1 cellular context compared by ENCODE assay signal in the genomic region with DNA sequence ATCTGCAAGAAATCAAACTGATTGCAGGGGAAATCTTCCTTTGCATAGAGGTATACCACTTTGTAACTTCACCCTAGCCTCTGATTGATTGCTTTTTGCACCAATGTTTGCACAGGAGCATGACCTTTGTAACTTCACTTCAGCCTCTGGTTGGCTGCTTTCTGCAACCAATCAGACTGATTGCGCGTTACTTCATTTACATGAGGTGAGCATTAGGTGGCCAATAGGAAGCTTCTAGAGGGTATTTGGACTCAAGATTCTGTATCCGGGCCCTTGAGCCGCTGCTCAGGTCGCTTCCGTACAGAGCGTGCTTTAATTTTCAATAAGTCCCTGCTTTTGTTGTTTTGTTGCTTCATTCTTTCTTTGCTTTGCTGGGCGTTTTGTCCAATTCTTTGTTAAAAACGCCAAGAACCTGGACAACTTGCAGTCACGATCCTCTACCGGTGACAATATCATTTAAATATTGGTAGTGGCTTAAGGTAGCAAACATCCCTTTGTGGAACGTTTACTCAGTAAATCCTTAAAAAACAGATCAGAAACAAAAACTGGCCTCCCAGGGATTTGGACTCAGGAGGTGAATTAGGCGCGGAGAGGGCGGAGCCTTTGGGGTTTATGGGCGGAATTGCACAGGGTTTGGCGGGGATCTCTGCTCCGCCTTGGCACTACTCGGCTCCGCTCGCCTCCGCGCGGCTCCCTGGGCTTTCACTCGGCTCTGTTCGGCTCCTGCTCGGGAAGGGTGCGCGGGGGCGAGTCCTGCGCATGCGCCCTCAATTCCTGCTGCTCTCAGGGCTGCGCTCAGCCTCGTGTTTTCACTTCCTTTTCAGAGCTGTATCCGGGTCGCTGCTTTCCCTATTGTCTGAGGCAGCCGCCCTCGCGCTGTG.
TF ChIP-seq lines count a peak whose summit lies in the region.

A gene with protein sequence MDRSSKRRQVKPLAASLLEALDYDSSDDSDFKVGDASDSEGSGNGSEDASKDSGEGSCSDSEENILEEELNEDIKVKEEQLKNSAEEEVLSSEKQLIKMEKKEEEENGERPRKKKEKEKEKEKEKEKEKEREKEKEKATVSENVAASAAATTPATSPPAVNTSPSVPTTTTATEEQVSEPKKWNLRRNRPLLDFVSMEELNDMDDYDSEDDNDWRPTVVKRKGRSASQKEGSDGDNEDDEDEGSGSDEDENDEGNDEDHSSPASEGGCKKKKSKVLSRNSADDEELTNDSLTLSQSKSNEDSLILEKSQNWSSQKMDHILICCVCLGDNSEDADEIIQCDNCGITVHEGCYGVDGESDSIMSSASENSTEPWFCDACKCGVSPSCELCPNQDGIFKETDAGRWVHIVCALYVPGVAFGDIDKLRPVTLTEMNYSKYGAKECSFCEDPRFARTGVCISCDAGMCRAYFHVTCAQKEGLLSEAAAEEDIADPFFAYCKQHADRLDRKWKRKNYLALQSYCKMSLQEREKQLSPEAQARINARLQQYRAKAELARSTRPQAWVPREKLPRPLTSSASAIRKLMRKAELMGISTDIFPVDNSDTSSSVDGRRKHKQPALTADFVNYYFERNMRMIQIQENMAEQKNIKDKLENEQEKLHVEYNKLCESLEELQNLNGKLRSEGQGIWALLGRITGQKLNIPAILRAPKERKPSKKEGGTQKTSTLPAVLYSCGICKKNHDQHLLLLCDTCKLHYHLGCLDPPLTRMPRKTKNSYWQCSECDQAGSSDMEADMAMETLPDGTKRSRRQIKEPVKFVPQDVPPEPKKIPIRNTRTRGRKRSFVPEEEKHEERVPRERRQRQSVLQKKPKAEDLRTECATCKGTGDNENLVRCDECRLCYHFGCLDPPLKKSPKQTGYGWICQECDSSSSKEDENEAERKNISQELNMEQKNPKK (plus strand): TSS at position 812 of the 881 bp plus-strand sequence. CDS start 452 bp downstream, outside the sequence.

TF ChIP-seq in WTC11, 78 proteins besides CTCF, POLR2A, EP300 and RAD21 (continued from another document and continues in another):
- TF ChIP-seq, protein P1, sequence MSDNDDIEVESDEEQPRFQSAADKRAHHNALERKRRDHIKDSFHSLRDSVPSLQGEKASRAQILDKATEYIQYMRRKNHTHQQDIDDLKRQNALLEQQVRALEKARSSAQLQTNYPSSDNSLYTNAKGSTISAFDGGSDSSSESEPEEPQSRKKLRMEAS (CRISPR knock-in tag; IDR thresholded peaks at IDR 0.05) = peak; percentile 61
- TF ChIP-seq, protein P2, sequence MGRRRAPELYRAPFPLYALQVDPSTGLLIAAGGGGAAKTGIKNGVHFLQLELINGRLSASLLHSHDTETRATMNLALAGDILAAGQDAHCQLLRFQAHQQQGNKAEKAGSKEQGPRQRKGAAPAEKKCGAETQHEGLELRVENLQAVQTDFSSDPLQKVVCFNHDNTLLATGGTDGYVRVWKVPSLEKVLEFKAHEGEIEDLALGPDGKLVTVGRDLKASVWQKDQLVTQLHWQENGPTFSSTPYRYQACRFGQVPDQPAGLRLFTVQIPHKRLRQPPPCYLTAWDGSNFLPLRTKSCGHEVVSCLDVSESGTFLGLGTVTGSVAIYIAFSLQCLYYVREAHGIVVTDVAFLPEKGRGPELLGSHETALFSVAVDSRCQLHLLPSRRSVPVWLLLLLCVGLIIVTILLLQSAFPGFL (CRISPR knock-in tag; IDR thresholded peaks at IDR 0.05; ENCODE audit: borderline replicate concordance) = no peak
- TF ChIP-seq, protein P3, sequence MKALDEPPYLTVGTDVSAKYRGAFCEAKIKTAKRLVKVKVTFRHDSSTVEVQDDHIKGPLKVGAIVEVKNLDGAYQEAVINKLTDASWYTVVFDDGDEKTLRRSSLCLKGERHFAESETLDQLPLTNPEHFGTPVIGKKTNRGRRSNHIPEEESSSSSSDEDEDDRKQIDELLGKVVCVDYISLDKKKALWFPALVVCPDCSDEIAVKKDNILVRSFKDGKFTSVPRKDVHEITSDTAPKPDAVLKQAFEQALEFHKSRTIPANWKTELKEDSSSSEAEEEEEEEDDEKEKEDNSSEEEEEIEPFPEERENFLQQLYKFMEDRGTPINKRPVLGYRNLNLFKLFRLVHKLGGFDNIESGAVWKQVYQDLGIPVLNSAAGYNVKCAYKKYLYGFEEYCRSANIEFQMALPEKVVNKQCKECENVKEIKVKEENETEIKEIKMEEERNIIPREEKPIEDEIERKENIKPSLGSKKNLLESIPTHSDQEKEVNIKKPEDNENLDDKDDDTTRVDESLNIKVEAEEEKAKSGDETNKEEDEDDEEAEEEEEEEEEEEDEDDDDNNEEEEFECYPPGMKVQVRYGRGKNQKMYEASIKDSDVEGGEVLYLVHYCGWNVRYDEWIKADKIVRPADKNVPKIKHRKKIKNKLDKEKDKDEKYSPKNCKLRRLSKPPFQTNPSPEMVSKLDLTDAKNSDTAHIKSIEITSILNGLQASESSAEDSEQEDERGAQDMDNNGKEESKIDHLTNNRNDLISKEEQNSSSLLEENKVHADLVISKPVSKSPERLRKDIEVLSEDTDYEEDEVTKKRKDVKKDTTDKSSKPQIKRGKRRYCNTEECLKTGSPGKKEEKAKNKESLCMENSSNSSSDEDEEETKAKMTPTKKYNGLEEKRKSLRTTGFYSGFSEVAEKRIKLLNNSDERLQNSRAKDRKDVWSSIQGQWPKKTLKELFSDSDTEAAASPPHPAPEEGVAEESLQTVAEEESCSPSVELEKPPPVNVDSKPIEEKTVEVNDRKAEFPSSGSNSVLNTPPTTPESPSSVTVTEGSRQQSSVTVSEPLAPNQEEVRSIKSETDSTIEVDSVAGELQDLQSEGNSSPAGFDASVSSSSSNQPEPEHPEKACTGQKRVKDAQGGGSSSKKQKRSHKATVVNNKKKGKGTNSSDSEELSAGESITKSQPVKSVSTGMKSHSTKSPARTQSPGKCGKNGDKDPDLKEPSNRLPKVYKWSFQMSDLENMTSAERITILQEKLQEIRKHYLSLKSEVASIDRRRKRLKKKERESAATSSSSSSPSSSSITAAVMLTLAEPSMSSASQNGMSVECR (CRISPR knock-in tag; IDR thresholded peaks at IDR 0.05; ENCODE audit: borderline replicate concordance) = no peak; the same call in 1 of the 2 replicates
- TF ChIP-seq ESRRA (CRISPR knock-in tag; IDR thresholded peaks at IDR 0.05; ENCODE audit: borderline replicate concordance) (no peak), SOX15 (CRISPR knock-in tag; IDR thresholded peaks at IDR 0.05) (no peak), TCF7 (CRISPR knock-in tag; IDR thresholded peaks at IDR 0.05; ENCODE audit: low read depth) (no peak), RORB (CRISPR knock-in tag; IDR thresholded peaks at IDR 0.05) (no peak), CREB1 (CRISPR knock-in tag; IDR thresholded peaks at IDR 0.05) (no peak), SMAD3 (CRISPR knock-in tag; IDR thresholded peaks at IDR 0.05; ENCODE audit: borderline replicate concordance) (no peak), ATF1 (CRISPR knock-in tag; IDR thresholded peaks at IDR 0.05) (no peak), TEAD1 (CRISPR knock-in tag; IDR thresholded peaks at IDR 0.05) (no peak), ZNF138 (CRISPR knock-in tag; conservative IDR thresholded peaks at IDR 0.05) (no peak), JUN (CRISPR knock-in tag; IDR thresholded peaks at IDR 0.05) (0 out of 2 replicates have a peak, but pooled peaks have one; percentile 22), ZNF671 (CRISPR knock-in tag; IDR thresholded peaks at IDR 0.05) (no peak), ZNF396 (CRISPR knock-in tag; IDR thresholded peaks at IDR 0.05; ENCODE audit: borderline replicate concordance) (no peak), TEAD4 (CRISPR knock-in tag; IDR thresholded peaks at IDR 0.05) (no peak), ELF4 (CRISPR knock-in tag; IDR thresholded peaks at IDR 0.05; ENCODE audit: low read depth) (no peak), NR1H2 (CRISPR knock-in tag; IDR thresholded peaks at IDR 0.05) (no peak), JAZF1 (CRISPR knock-in tag; IDR thresholded peaks at IDR 0.05) (no peak), IRF2 (CRISPR knock-in tag; IDR thresholded peaks at IDR 0.05; ENCODE audit: borderline replicate concordance, low read depth) (no peak)
- TF ChIP-seq, protein P4, sequence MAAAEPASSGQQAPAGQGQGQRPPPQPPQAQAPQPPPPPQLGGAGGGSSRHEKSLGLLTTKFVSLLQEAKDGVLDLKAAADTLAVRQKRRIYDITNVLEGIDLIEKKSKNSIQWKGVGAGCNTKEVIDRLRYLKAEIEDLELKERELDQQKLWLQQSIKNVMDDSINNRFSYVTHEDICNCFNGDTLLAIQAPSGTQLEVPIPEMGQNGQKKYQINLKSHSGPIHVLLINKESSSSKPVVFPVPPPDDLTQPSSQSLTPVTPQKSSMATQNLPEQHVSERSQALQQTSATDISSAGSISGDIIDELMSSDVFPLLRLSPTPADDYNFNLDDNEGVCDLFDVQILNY (CRISPR knock-in tag; IDR thresholded peaks at IDR 0.05) = 0 out of 2 replicates have a peak, but pooled peaks have one; percentile 28
- TF ChIP-seq, protein P5, sequence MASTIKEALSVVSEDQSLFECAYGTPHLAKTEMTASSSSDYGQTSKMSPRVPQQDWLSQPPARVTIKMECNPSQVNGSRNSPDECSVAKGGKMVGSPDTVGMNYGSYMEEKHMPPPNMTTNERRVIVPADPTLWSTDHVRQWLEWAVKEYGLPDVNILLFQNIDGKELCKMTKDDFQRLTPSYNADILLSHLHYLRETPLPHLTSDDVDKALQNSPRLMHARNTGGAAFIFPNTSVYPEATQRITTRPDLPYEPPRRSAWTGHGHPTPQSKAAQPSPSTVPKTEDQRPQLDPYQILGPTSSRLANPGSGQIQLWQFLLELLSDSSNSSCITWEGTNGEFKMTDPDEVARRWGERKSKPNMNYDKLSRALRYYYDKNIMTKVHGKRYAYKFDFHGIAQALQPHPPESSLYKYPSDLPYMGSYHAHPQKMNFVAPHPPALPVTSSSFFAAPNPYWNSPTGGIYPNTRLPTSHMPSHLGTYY (CRISPR knock-in tag; IDR thresholded peaks at IDR 0.05) = no peak
- TF ChIP-seq, protein P6, sequence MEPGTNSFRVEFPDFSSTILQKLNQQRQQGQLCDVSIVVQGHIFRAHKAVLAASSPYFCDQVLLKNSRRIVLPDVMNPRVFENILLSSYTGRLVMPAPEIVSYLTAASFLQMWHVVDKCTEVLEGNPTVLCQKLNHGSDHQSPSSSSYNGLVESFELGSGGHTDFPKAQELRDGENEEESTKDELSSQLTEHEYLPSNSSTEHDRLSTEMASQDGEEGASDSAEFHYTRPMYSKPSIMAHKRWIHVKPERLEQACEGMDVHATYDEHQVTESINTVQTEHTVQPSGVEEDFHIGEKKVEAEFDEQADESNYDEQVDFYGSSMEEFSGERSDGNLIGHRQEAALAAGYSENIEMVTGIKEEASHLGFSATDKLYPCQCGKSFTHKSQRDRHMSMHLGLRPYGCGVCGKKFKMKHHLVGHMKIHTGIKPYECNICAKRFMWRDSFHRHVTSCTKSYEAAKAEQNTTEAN (CRISPR knock-in tag; IDR thresholded peaks at IDR 0.05) = no peak
- TF ChIP-seq, protein P7, sequence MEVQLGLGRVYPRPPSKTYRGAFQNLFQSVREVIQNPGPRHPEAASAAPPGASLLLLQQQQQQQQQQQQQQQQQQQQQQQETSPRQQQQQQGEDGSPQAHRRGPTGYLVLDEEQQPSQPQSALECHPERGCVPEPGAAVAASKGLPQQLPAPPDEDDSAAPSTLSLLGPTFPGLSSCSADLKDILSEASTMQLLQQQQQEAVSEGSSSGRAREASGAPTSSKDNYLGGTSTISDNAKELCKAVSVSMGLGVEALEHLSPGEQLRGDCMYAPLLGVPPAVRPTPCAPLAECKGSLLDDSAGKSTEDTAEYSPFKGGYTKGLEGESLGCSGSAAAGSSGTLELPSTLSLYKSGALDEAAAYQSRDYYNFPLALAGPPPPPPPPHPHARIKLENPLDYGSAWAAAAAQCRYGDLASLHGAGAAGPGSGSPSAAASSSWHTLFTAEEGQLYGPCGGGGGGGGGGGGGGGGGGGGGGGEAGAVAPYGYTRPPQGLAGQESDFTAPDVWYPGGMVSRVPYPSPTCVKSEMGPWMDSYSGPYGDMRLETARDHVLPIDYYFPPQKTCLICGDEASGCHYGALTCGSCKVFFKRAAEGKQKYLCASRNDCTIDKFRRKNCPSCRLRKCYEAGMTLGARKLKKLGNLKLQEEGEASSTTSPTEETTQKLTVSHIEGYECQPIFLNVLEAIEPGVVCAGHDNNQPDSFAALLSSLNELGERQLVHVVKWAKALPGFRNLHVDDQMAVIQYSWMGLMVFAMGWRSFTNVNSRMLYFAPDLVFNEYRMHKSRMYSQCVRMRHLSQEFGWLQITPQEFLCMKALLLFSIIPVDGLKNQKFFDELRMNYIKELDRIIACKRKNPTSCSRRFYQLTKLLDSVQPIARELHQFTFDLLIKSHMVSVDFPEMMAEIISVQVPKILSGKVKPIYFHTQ (CRISPR knock-in tag; IDR thresholded peaks at IDR 0.05) = no peak
- TF ChIP-seq, protein P8, sequence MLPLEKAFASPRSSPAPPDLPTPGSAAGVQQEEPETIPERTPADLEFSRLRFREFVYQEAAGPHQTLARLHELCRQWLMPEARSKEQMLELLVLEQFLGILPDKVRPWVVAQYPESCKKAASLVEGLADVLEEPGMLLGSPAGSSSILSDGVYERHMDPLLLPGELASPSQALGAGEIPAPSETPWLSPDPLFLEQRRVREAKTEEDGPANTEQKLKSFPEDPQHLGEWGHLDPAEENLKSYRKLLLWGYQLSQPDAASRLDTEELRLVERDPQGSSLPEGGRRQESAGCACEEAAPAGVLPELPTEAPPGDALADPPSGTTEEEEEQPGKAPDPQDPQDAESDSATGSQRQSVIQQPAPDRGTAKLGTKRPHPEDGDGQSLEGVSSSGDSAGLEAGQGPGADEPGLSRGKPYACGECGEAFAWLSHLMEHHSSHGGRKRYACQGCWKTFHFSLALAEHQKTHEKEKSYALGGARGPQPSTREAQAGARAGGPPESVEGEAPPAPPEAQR (CRISPR knock-in tag; IDR thresholded peaks at IDR 0.05) = no peak
- TF ChIP-seq, protein P9, sequence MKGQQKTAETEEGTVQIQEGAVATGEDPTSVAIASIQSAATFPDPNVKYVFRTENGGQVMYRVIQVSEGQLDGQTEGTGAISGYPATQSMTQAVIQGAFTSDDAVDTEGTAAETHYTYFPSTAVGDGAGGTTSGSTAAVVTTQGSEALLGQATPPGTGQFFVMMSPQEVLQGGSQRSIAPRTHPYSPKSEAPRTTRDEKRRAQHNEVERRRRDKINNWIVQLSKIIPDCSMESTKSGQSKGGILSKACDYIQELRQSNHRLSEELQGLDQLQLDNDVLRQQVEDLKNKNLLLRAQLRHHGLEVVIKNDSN (CRISPR knock-in tag; IDR thresholded peaks at IDR 0.05) = peak; percentile 38; the same call in 1 of the 2 replicates
- TF ChIP-seq, protein P10, sequence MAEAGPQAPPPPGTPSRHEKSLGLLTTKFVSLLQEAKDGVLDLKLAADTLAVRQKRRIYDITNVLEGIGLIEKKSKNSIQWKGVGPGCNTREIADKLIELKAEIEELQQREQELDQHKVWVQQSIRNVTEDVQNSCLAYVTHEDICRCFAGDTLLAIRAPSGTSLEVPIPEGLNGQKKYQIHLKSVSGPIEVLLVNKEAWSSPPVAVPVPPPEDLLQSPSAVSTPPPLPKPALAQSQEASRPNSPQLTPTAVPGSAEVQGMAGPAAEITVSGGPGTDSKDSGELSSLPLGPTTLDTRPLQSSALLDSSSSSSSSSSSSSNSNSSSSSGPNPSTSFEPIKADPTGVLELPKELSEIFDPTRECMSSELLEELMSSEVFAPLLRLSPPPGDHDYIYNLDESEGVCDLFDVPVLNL (CRISPR knock-in tag; IDR thresholded peaks at IDR 0.05; ENCODE audit: borderline replicate concordance, low read depth) = no peak
- TF ChIP-seq, protein P11, sequence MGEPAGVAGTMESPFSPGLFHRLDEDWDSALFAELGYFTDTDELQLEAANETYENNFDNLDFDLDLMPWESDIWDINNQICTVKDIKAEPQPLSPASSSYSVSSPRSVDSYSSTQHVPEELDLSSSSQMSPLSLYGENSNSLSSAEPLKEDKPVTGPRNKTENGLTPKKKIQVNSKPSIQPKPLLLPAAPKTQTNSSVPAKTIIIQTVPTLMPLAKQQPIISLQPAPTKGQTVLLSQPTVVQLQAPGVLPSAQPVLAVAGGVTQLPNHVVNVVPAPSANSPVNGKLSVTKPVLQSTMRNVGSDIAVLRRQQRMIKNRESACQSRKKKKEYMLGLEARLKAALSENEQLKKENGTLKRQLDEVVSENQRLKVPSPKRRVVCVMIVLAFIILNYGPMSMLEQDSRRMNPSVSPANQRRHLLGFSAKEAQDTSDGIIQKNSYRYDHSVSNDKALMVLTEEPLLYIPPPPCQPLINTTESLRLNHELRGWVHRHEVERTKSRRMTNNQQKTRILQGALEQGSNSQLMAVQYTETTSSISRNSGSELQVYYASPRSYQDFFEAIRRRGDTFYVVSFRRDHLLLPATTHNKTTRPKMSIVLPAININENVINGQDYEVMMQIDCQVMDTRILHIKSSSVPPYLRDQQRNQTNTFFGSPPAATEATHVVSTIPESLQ (CRISPR knock-in tag; IDR thresholded peaks at IDR 0.05) = no peak
